8 cellular contexts compared by ENCODE assay signal in genomic region chr1:206202789-206203363, GRCh38. TPM values are rescaled to one million over a fixed set of nuclear protein-coding genes. Genes with fewer than 3 reads are reported as not detected.
DNase-seq lines count a peak whose midpoint lies in the region; ATAC-seq lines count a peak whose summit lies in the region.
"Not testable (repeated sequence)": the region's sequence is repeated elsewhere in the genome, so short reads cannot be mapped to it uniquely, and the experiment has no call there.

TSS of gene FAM72A (minus strand) at chr1:206202839. CDS start at chr1:206202025, 814 bp downstream.

- H3K27ac ChIP-seq in effector memory CD4-positive, alpha-beta T cell (ENCODE audit: insufficient read depth, low read length, poor library complexity, severe bottlenecking); mesendoderm (ENCODE audit: low read depth, low read length): not testable (repeated sequence)

- no CpG with 5 or more reads among the region's 36 CpGs for WGBS in mesendoderm (ENCODE audit: extremely low coverage, insufficient coverage, low lambda C conversion rate)

- H3K79me1 ChIP-seq in mesendoderm (ENCODE audit: low read length), result not testable (repeated sequence)

- not testable (repeated sequence) for H3K9me3 ChIP-seq in effector memory CD4-positive, alpha-beta T cell (ENCODE audit: control insufficient read depth, low read length)

- H3K4me2 ChIP-seq in mesendoderm (ENCODE audit: low read length), result not testable (repeated sequence)

- DNase-seq in COLO668 (lab: John Stamatoyannopoulos, UW; ENCODE audit: unreplicated experiment) (peak; percentile 97), HuH-7 (ENCODE audit: low spot score) (peak; percentile 58), NOMO-1 treated with dmso at 0.1 percent for 144 hours (lab: John Stamatoyannopoulos, UW; ENCODE audit: unreplicated experiment) (peak; percentile 99), mesendoderm (peak; percentile 100)
- peak; percentile 94 to 97 for DNase-seq in activated CD8-positive, alpha-beta memory T cell treated with anti-CD3 and anti-CD28 coated beads for 4 hours (ENCODE audit: low read depth in 2 of 2)
- peak; percentile 96 to 99 (median 97) for DNase-seq in effector memory CD4-positive, alpha-beta T cell
- DNase-seq in stimulated activated CD8-positive, alpha-beta memory T cell treated with anti-CD3 and anti-CD28 coated beads, Interleukin-12 subunit alpha, Interleukin-12 subunit beta, amount 100 ng/mL, for 1 hour (ENCODE audit: low read depth), result peak; percentile 93

- H4K5ac ChIP-seq in mesendoderm (ENCODE audit: low read length), result not testable (repeated sequence)

- not testable (repeated sequence) for H2AK5ac ChIP-seq in mesendoderm (ENCODE audit: low read length)

- not testable (repeated sequence) for H3K18ac ChIP-seq in mesendoderm (ENCODE audit: low read length)

- H3K56ac ChIP-seq in mesendoderm (ENCODE audit: low read length), result not testable (repeated sequence)

- H3K4me3 ChIP-seq in effector memory CD4-positive, alpha-beta T cell (ENCODE audit: insufficient read depth, low read depth, low read length, poor library complexity, severe bottlenecking), result peak within 1 kb of the TSS; percentile 49
- H3K4me3 ChIP-seq in mesendoderm (ENCODE audit: low read length), result not testable (repeated sequence)

- not testable (repeated sequence) for H3K36me3 ChIP-seq in effector memory CD4-positive, alpha-beta T cell (ENCODE audit: control insufficient read depth, insufficient read depth, low read length); mesendoderm (ENCODE audit: control insufficient read depth, insufficient read depth, low read length)

- not testable (repeated sequence) for H2BK5ac ChIP-seq in mesendoderm (ENCODE audit: low read length)

- not testable (repeated sequence) for H3K4ac ChIP-seq in mesendoderm (ENCODE audit: low read depth, low read length)

- not testable (repeated sequence) for H4K8ac ChIP-seq in mesendoderm (ENCODE audit: low read depth, low read length)

- not testable (repeated sequence) for H2BK15ac ChIP-seq in mesendoderm (replicated peaks; ENCODE audit: low read depth)

- peak; percentile 84 for ATAC-seq in GM21619 (IDR thresholded peaks at IDR 0.05; ENCODE audit: unreplicated experiment)

- H3K23ac ChIP-seq in mesendoderm (ENCODE audit: low read length), result not testable (repeated sequence)

- H3K4me1 ChIP-seq in effector memory CD4-positive, alpha-beta T cell (ENCODE audit: control insufficient read depth, insufficient read depth, low read length, poor library complexity, severe bottlenecking); mesendoderm (ENCODE audit: control insufficient read depth, low read depth, low read length): not testable (repeated sequence)

- H2BK120ac ChIP-seq in mesendoderm (ENCODE audit: low read depth, low read length), result not testable (repeated sequence)

- H3K9ac ChIP-seq in mesendoderm (ENCODE audit: low read length), result peak within 1 kb of the TSS; percentile 26

- H3K79me2 ChIP-seq in mesendoderm (ENCODE audit: control insufficient read depth, insufficient read depth, low read length), result not testable (repeated sequence)

- not testable (repeated sequence) for H3K27me3 ChIP-seq in effector memory CD4-positive, alpha-beta T cell (replicated peaks; ENCODE audit: control insufficient read depth, insufficient read depth, low read length, poor library complexity, severe bottlenecking); mesendoderm (ENCODE audit: insufficient read depth, low read length, poor library complexity)

RNA-seq across cellular contexts. Expression of gene FAM72A, which starts in this region (rescaled TPM):
- 13.7 TPM for polyA plus RNA-seq in mesendoderm (2013, experiment 1 of 2)
- polyA plus RNA-seq in mesendoderm (2013, experiment 2 of 2), result 13.4 TPM
